1 cellular context compared by ENCODE assay signal in genomic region chr5:1794896-1795290, GRCh38.
TF ChIP-seq lines count a peak whose summit lies in the region.

No MANE protein-coding gene starts in this region.

TF ChIP-seq in HEK293, 187 proteins besides CTCF, POLR2A, EP300 and RAD21 (continues in another document):
- TF ChIP-seq OVOL3 (tag by site-specific recombination; IDR thresholded peaks at IDR 0.05) (no peak), HOXC10 (CRISPR knock-in tag; IDR thresholded peaks at IDR 0.05) (no peak), KLF1 (tag by site-specific recombination; IDR thresholded peaks at IDR 0.05) (no peak), ZNF785 (tag by site-specific recombination; IDR thresholded peaks at IDR 0.05) (no peak), ZNF280D (tag by site-specific recombination; IDR thresholded peaks at IDR 0.05) (no peak), ZBTB20 (tag by site-specific recombination; IDR thresholded peaks at IDR 0.05) (0 out of 2 replicates have a peak, but pooled peaks have one; percentile 10), ZBTB26 (tag by site-specific recombination; optimal IDR thresholded peaks at IDR 0.05) (no peak), ZNF394 (tag by site-specific recombination; IDR thresholded peaks at IDR 0.05; ENCODE audit: borderline replicate concordance) (no peak), ZNF426 (tag by site-specific recombination; IDR thresholded peaks at IDR 0.05) (no peak), ZNF626 (tag by site-specific recombination; IDR thresholded peaks at IDR 0.05) (no peak), ZNF138 (tag by site-specific recombination; IDR thresholded peaks at IDR 0.05; ENCODE audit: borderline replicate concordance) (no peak), BCL11A (tag by site-specific recombination; IDR thresholded peaks at IDR 0.05; ENCODE audit: low read depth) (no peak), ZNF221 (tag by site-specific recombination; IDR thresholded peaks at IDR 0.05; ENCODE audit: borderline replicate concordance) (no peak), ZNF792 (tag by site-specific recombination; IDR thresholded peaks at IDR 0.05) (no peak), ZNF2 (tag by site-specific recombination; IDR thresholded peaks at IDR 0.05) (no peak), ZNF596 (tag by site-specific recombination; IDR thresholded peaks at IDR 0.05) (no peak), ZNF121 (tag by site-specific recombination; IDR thresholded peaks at IDR 0.05) (no peak), ZNF521 (tag by site-specific recombination; IDR thresholded peaks at IDR 0.05) (no peak), ZBTB21 (tag by site-specific recombination; IDR thresholded peaks at IDR 0.05) (no peak), ZNF169 (tag by site-specific recombination; IDR thresholded peaks at IDR 0.05) (no peak), ZNF146 (tag by site-specific recombination; IDR thresholded peaks at IDR 0.05) (no peak), ZNF112 (tag by site-specific recombination; IDR thresholded peaks at IDR 0.05) (no peak), ZNF768 (tag by site-specific recombination; IDR thresholded peaks at IDR 0.05) (no peak), KLF10 (tag by site-specific recombination; IDR thresholded peaks at IDR 0.05) (no peak), ZFP3 (tag by site-specific recombination; IDR thresholded peaks at IDR 0.05; ENCODE audit: low read depth) (no peak), ZNF391 (tag by site-specific recombination; IDR thresholded peaks at IDR 0.05; ENCODE audit: borderline replicate concordance, low read depth) (no peak), HIC1 (tag by site-specific recombination; IDR thresholded peaks at IDR 0.05) (no peak), ZNF610 (tag by site-specific recombination; IDR thresholded peaks at IDR 0.05; ENCODE audit: borderline replicate concordance) (no peak), SP2 (tag by site-specific recombination; IDR thresholded peaks at IDR 0.05) (no peak), ZNF621 (tag by site-specific recombination; IDR thresholded peaks at IDR 0.05) (no peak), ZNF302 (tag by site-specific recombination; IDR thresholded peaks at IDR 0.05; ENCODE audit: low read depth) (no peak), ZNF76 (tag by site-specific recombination; IDR thresholded peaks at IDR 0.05; ENCODE audit: borderline replicate concordance, low read depth) (0 out of 2 replicates have a peak, but pooled peaks have one; percentile 30), ZNF600 (tag by site-specific recombination; IDR thresholded peaks at IDR 0.05) (peak; percentile 72), ZNF404 (tag by site-specific recombination; IDR thresholded peaks at IDR 0.05) (no peak), ZNF623 (tag by site-specific recombination; IDR thresholded peaks at IDR 0.05) (no peak), MYNN (tag by site-specific recombination; IDR thresholded peaks at IDR 0.05; ENCODE audit: borderline replicate concordance) (no peak), ZNF132 (tag by site-specific recombination; IDR thresholded peaks at IDR 0.05; ENCODE audit: borderline replicate concordance) (no peak), HOXD13 (CRISPR knock-in tag; IDR thresholded peaks at IDR 0.05; ENCODE audit: borderline replicate concordance) (no peak), PATZ1 (tag by site-specific recombination; IDR thresholded peaks at IDR 0.05) (no peak), ZNF174 (tag by site-specific recombination; IDR thresholded peaks at IDR 0.05) (no peak), ZFP37 (tag by site-specific recombination; IDR thresholded peaks at IDR 0.05) (no peak), ZNF658 (tag by site-specific recombination; IDR thresholded peaks at IDR 0.05) (no peak), OSR2 (tag by site-specific recombination; IDR thresholded peaks at IDR 0.05) (no peak), WT1 (tag by site-specific recombination; IDR thresholded peaks at IDR 0.05) (no peak), GLIS2 (tag by site-specific recombination; IDR thresholded peaks at IDR 0.05) (no peak), ZNF354C (tag by site-specific recombination; IDR thresholded peaks at IDR 0.05; ENCODE audit: borderline replicate concordance, low read depth) (no peak), ZNF416 (tag by site-specific recombination; IDR thresholded peaks at IDR 0.05) (no peak), ZNF211 (tag by site-specific recombination; IDR thresholded peaks at IDR 0.05; ENCODE audit: low read depth) (no peak), ZFHX2 (tag by site-specific recombination; conservative IDR thresholded peaks at IDR 0.05) (peak; percentile 31)
- TF ChIP-seq, protein P1, sequence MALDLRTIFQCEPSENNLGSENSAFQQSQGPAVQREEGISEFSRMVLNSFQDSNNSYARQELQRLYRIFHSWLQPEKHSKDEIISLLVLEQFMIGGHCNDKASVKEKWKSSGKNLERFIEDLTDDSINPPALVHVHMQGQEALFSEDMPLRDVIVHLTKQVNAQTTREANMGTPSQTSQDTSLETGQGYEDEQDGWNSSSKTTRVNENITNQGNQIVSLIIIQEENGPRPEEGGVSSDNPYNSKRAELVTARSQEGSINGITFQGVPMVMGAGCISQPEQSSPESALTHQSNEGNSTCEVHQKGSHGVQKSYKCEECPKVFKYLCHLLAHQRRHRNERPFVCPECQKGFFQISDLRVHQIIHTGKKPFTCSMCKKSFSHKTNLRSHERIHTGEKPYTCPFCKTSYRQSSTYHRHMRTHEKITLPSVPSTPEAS (tag by site-specific recombination; IDR thresholded peaks at IDR 0.05): no peak
- TF ChIP-seq, protein P2, sequence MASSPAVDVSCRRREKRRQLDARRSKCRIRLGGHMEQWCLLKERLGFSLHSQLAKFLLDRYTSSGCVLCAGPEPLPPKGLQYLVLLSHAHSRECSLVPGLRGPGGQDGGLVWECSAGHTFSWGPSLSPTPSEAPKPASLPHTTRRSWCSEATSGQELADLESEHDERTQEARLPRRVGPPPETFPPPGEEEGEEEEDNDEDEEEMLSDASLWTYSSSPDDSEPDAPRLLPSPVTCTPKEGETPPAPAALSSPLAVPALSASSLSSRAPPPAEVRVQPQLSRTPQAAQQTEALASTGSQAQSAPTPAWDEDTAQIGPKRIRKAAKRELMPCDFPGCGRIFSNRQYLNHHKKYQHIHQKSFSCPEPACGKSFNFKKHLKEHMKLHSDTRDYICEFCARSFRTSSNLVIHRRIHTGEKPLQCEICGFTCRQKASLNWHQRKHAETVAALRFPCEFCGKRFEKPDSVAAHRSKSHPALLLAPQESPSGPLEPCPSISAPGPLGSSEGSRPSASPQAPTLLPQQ (tag by site-specific recombination; IDR thresholded peaks at IDR 0.05): no peak
- TF ChIP-seq, protein P3, sequence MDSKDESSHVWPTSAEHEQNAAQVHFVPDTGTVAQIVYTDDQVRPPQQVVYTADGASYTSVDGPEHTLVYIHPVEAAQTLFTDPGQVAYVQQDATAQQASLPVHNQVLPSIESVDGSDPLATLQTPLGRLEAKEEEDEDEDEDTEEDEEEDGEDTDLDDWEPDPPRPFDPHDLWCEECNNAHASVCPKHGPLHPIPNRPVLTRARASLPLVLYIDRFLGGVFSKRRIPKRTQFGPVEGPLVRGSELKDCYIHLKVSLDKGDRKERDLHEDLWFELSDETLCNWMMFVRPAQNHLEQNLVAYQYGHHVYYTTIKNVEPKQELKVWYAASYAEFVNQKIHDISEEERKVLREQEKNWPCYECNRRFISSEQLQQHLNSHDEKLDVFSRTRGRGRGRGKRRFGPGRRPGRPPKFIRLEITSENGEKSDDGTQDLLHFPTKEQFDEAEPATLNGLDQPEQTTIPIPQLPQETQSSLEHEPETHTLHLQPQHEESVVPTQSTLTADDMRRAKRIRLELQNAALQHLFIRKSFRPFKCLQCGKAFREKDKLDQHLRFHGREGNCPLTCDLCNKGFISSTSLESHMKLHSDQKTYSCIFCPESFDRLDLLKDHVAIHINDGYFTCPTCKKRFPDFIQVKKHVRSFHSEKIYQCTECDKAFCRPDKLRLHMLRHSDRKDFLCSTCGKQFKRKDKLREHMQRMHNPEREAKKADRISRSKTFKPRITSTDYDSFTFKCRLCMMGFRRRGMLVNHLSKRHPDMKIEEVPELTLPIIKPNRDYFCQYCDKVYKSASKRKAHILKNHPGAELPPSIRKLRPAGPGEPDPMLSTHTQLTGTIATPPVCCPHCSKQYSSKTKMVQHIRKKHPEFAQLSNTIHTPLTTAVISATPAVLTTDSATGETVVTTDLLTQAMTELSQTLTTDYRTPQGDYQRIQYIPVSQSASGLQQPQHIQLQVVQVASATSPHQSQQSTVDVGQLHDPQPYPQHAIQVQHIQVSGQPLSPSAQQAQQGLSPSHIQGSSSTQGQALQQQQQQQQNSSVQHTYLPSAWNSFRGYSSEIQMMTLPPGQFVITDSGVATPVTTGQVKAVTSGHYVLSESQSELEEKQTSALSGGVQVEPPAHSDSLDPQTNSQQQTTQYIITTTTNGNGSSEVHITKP (tag by site-specific recombination; IDR thresholded peaks at IDR 0.05): 0 out of 2 replicates have a peak, but pooled peaks have one; percentile 2
- TF ChIP-seq, protein P4, sequence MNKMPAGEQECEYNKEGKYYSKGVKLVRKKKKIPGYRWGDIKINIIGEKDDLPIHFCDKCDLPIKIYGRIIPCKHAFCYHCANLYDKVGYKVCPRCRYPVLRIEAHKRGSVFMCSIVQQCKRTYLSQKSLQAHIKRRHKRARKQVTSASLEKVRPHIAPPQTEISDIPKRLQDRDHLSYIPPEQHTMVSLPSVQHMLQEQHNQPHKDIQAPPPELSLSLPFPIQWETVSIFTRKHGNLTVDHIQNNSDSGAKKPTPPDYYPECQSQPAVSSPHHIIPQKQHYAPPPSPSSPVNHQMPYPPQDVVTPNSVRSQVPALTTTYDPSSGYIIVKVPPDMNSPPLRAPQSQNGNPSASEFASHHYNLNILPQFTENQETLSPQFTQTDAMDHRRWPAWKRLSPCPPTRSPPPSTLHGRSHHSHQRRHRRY (tag by site-specific recombination; IDR thresholded peaks at IDR 0.05): no peak
- TF ChIP-seq, protein P5, sequence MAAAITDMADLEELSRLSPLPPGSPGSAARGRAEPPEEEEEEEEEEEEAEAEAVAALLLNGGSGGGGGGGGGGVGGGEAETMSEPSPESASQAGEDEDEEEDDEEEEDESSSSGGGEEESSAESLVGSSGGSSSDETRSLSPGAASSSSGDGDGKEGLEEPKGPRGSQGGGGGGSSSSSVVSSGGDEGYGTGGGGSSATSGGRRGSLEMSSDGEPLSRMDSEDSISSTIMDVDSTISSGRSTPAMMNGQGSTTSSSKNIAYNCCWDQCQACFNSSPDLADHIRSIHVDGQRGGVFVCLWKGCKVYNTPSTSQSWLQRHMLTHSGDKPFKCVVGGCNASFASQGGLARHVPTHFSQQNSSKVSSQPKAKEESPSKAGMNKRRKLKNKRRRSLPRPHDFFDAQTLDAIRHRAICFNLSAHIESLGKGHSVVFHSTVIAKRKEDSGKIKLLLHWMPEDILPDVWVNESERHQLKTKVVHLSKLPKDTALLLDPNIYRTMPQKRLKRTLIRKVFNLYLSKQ (tag by site-specific recombination; IDR thresholded peaks at IDR 0.05; ENCODE audit: borderline replicate concordance): no peak
